ENCODE assay signal across 16 cellular contexts in genomic region chr3:62238431-62238830, GRCh38.
DNase-seq lines count a peak whose midpoint lies in the region; ATAC-seq and TF ChIP-seq lines count a peak whose summit lies in the region.
"Had no signal": no experiment of that assay in that cellular context is flagged by ENCODE, and none has a peak within 500 bp of the region (broad histone marks: within the 10 kb centered on the region; RNA-seq: fewer than 3 reads in every experiment).

No MANE protein-coding gene starts in this region.

- H3K27ac ChIP-seq in SJCRH30 (no peak overlapping the region), WERI-Rb-1 (no peak overlapping the region), Karpas-422 (ENCODE audit: low read length) (no peak overlapping the region)
- H3K27ac ChIP-seq: prostate gland, transverse colon had no signal

- no peak overlapping the region for H3K9ac ChIP-seq in Karpas-422 (ENCODE audit: low read length)

- H3K27me3 ChIP-seq in SJCRH30 (no peaks in the 10 kb centered on the region), WERI-Rb-1 (ENCODE audit: insufficient read depth, low read depth, severe bottlenecking) (no peaks in the 10 kb centered on the region), Karpas-422 (ENCODE audit: low read length) (no peaks in the 10 kb centered on the region)
- H3K27me3 ChIP-seq: transverse colon had no signal

- no peaks in the 10 kb centered on the region for H3K9me3 ChIP-seq in SJCRH30 (replicated peaks)
- no peaks in the 10 kb centered on the region for H3K9me3 ChIP-seq in WERI-Rb-1 (ENCODE audit: severe bottlenecking)
- no peaks in the 10 kb centered on the region for H3K9me3 ChIP-seq in Karpas-422 (ENCODE audit: low read length)
- H3K9me3 ChIP-seq: prostate gland, transverse colon had no signal

- TF ChIP-seq CTCF in WERI-Rb-1 (IDR thresholded peaks at IDR 0.05; ENCODE audit: low read depth, low read length) = no peak

- no peak overlapping the region for H3K4me2 ChIP-seq in Karpas-422 (ENCODE audit: low read depth, low read length, poor library complexity, severe bottlenecking)

- H3K4me3 ChIP-seq in SJCRH30 = no peak overlapping the region
- H3K4me3 ChIP-seq in WERI-Rb-1 (ENCODE audit: low read depth, low read length) = no peak overlapping the region
- H3K4me3 ChIP-seq in Karpas-422 (ENCODE audit: low read length) = no peak overlapping the region
- H3K4me3 ChIP-seq: prostate gland, transverse colon had no signal

- peak; percentile 86 for ATAC-seq in GM18517 (IDR thresholded peaks at IDR 0.05; ENCODE audit: unreplicated experiment)
- ATAC-seq in GM19452 (IDR thresholded peaks at IDR 0.05; ENCODE audit: unreplicated experiment) = peak; percentile 45
- peak; percentile 56 for ATAC-seq in HG03354 (IDR thresholded peaks at IDR 0.05; ENCODE audit: poor library complexity, severe bottlenecking, unreplicated experiment)
- ATAC-seq: activated CD8-positive, alpha-beta T cell treated with anti-CD3 and anti-CD28 coated beads, Interleukin-2, amount 10 ng/mL, durations not matched to agents 7 days and 5 days; activated naive CD8-positive, alpha-beta T cell treated with anti-CD3 and anti-CD28 coated beads, Interleukin-2, amount 50 U/mL, for 24 hours; natural killer cell treated with Interleukin-12 subunit alpha and Interleukin-12 subunit beta and Interleukin-15 and Interleukin-18, amount 100 ng/mL, for 72 hours had no signal

- H3K79me2 ChIP-seq in Karpas-422 (ENCODE audit: low read length) = no peaks in the 10 kb centered on the region

- no peaks in the 10 kb centered on the region for H4K20me1 ChIP-seq in Karpas-422 (ENCODE audit: insufficient read depth, low read depth, low read length)

- H3K36me3 ChIP-seq in SJCRH30 (no peaks in the 10 kb centered on the region), WERI-Rb-1 (no peaks in the 10 kb centered on the region; the same call in 1 of the 2 replicates), Karpas-422 (ENCODE audit: insufficient read depth, low read length) (no peaks in the 10 kb centered on the region)
- H3K36me3 ChIP-seq: prostate gland, transverse colon had no signal

- H3K9me2 ChIP-seq in Karpas-422 (replicated peaks; ENCODE audit: insufficient read depth, low read length) = no peaks in the 10 kb centered on the region

- DNase-seq in SJCRH30 (peak; percentile 2 to 22), WERI-Rb-1 (no peak), middle frontal gyrus (ENCODE audit: extremely low spot score, low spot score) (no peak), Karpas-422 (no peak)
- DNase-seq: activated CD8-positive, alpha-beta T cell treated with anti-CD3 and anti-CD28 coated beads, Interleukin-2, amount 10 ng/mL, durations not matched to agents 7 days and 5 days; activated naive CD8-positive, alpha-beta T cell treated with anti-CD3 and anti-CD28 coated beads, Interleukin-2, amount 50 U/mL, for 24 hours; erythroblast; Kasumi-1; NCI-H1694; NCI-H524 treated with DMSO at 0.1 percent for 48 hours; transverse colon had no signal

- H2AFZ ChIP-seq in Karpas-422 (ENCODE audit: low read length) = no peak overlapping the region

- H3K4me1 ChIP-seq in SJCRH30 (no peaks in the 10 kb centered on the region), Karpas-422 (ENCODE audit: low read length) (no peaks in the 10 kb centered on the region)
- H3K4me1 ChIP-seq: prostate gland had no signal

Comparison
In these comparisons a context has a peak if more than half of its experiments do, and no peak if none do; other contexts are left out.
1. DNase-seq: peak in SJCRH30 (2 of 2); none in WERI-Rb-1 (single experiment), middle frontal gyrus (single experiment) and Karpas-422 (single experiment).
2. Peak in every context shown above with its lines, with median percentiles within 50 percentile points of each other: ATAC-seq.